In genomic region chr11:122721964-122722266, GRCh38 we compare ENCODE assay signal across 11 cellular contexts.
DNase-seq lines count a peak whose midpoint lies in the region; ATAC-seq and TF ChIP-seq lines count a peak whose summit lies in the region.
"Had no signal": no experiment of that assay in that cellular context is flagged by ENCODE, and none has a peak within 500 bp of the region (broad histone marks: within the 10 kb centered on the region; RNA-seq: fewer than 3 reads in every experiment).

No MANE protein-coding gene starts in this region.

- H3K27ac ChIP-seq in uterus, result no peak overlapping the region
- H3K27ac ChIP-seq: thyroid gland had no signal

- no peaks in the 10 kb centered on the region for H3K9me3 Mint-ChIP-seq in activated naive CD8-positive, alpha-beta T cell (ENCODE audit: low read depth)

- H3K4me3 Mint-ChIP-seq in activated naive CD8-positive, alpha-beta T cell, result peak overlapping the region; percentile 82

- no peak for ATAC-seq in HG03108 (IDR thresholded peaks at IDR 0.05; ENCODE audit: unreplicated experiment)

- peak overlapping the region; percentile 82 for H3K27ac Mint-ChIP-seq in activated naive CD8-positive, alpha-beta T cell

- no peaks in the 10 kb centered on the region for H3K36me3 ChIP-seq in uterus
- H3K36me3 ChIP-seq: thyroid gland had no signal

- DNase-seq in AG08396 (ENCODE audit: low spot score) (peak; percentile 42), HFF-Myc (ENCODE audit: extremely low read depth, low read depth) (peak; percentile 82), iris pigment epithelial cell (ENCODE audit: low read depth) (peak; percentile 92), uterus (no peak), epidermal melanocyte (ENCODE audit: insufficient read length, low spot score) (no peak), anterior cingulate cortex (lab: John Stamatoyannopoulos, UW) (no peak)
- DNase-seq: DMS 273 treated with DMSO at 0.1 percent for 48 hours, NCI-H345, thyroid gland had no signal

- TF ChIP-seq CTCF in HFF-Myc (IDR thresholded peaks at IDR 0.05; ENCODE audit: low read depth, low read length, missing control alignments) (no peak), uterus (IDR thresholded peaks at IDR 0.05) (no peak)

- no peaks in the 10 kb centered on the region for H3K27me3 Mint-ChIP-seq in activated naive CD8-positive, alpha-beta T cell

- H3K4me3 ChIP-seq in HFF-Myc (replicated peaks; ENCODE audit: low read depth, low read length), result no peak overlapping the region
- H3K4me3 ChIP-seq in uterus, result no peak overlapping the region
- H3K4me3 ChIP-seq: thyroid gland had no signal

- no peaks in the 10 kb centered on the region for H3K4me1 ChIP-seq in uterus
- H3K4me1 ChIP-seq: thyroid gland had no signal

- H3K4me1 Mint-ChIP-seq in activated naive CD8-positive, alpha-beta T cell (ENCODE audit: low read depth), result peaks cover 86% of the 10 kb centered on the region

- H3K9me3 ChIP-seq in uterus, result no peaks in the 10 kb centered on the region
- H3K9me3 ChIP-seq: thyroid gland had no signal

- peaks cover 10% of the 10 kb centered on the region for H3K36me3 Mint-ChIP-seq in activated naive CD8-positive, alpha-beta T cell

- no peak for TF ChIP-seq POLR2A in uterus (IDR thresholded peaks at IDR 0.05)

- H3K27me3 ChIP-seq in uterus, result no peaks in the 10 kb centered on the region
- H3K27me3 ChIP-seq: thyroid gland had no signal

- intact Hi-C loops in uterus (cut with DNase I; ENCODE audit: low total_unique reads), result no loop called here

Comparison
In these comparisons a context has a peak if more than half of its experiments do, and no peak if none do; other contexts are left out.
1. DNase-seq: peak in AG08396 (single experiment), HFF-Myc (single experiment) and iris pigment epithelial cell (single experiment); none in uterus (0 of 2), epidermal melanocyte (single experiment) and anterior cingulate cortex (0 of 58).